ENCODE assay signal across 8 cellular contexts in the genomic region with DNA sequence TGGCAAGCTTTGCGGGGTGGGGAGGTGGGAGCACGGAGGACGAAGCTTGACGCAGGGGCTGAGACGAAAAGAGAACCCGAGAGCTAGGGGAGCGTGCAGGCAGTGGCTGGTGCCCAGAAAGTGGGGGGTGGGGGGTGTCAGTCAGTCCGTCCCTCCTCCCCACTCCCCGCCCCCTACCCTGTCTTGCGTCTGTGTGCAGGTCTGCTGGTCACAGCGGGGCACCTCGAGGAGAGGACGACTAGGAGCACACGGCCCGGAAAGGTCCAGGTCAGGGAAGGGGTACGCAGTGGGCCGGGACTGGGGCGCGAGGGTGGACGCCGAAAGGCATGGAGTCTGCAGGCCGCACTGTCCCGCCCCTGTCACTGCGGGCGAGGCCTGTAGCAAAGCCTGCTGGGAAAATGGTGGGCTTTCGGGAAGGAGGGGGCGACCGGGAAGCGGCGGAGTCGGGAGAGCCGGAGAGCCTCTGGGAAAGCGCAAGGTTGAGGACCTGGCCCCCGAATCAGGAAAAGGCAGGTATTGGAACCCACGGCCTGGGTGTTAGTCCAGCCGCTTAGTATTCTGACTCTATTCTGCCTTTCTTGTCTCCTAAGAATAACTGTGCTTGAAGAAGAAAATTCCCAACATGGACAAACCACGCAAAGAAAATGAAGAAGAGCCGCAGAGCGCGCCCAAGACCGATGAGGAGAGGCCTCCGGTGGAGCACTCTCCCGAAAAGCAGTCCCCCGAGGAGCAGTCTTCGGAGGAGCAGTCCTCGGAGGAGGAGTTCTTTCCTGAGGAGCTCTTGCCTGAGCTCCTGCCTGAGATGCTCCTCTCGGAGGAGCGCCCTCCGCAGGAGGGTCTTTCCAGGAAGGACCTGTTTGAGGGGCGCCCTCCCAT. TPM values are rescaled to one million over a fixed set of nuclear protein-coding genes. Genes with fewer than 3 reads are reported as not detected.
A peak's percentile ranks its signal among the peaks of the same experiment; 100 is the strongest.
DNase-seq lines count a peak whose midpoint lies in the region; ATAC-seq lines count a peak whose summit lies in the region.

No MANE protein-coding gene starts in this region.

- H3K4me3 Mint-ChIP-seq in dendritic cell treated with granulocyte-macrophage colony-stimulating factor and Interleukin-4, amounts not matched to agents 40 ng/mL and 50 ng/mL, for 4 days = peak overlapping the region; percentile 94

- intact Hi-C loops in dendritic cell treated with granulocyte-macrophage colony-stimulating factor and Interleukin-4, amounts not matched to agents 40 ng/mL and 50 ng/mL, for 4 days (cut with micrococcal nuclease) = loop anchor here (5.0 kb wide), 2 partner anchors 48 to 58 kb away; partner anchors contain the start of gene MORF4L2

- H3K4me1 Mint-ChIP-seq in dendritic cell treated with granulocyte-macrophage colony-stimulating factor and Interleukin-4, amounts not matched to agents 40 ng/mL and 50 ng/mL, for 4 days (ENCODE audit: low read depth) = peaks cover 15% of the 10 kb centered on the region

- peaks cover 20% of the 10 kb centered on the region for H3K36me3 Mint-ChIP-seq in dendritic cell treated with granulocyte-macrophage colony-stimulating factor and Interleukin-4, amounts not matched to agents 40 ng/mL and 50 ng/mL, for 4 days (ENCODE audit: low read depth)

- ATAC-seq in left lobe of liver (peak; percentile 82), GM21360 (IDR thresholded peaks at IDR 0.05; ENCODE audit: unreplicated experiment) (no peak)

- no peaks in the 10 kb centered on the region for H3K27me3 Mint-ChIP-seq in dendritic cell treated with granulocyte-macrophage colony-stimulating factor and Interleukin-4, amounts not matched to agents 40 ng/mL and 50 ng/mL, for 4 days

- no peaks in the 10 kb centered on the region for H3K27me3 ChIP-seq in H7 (ENCODE audit: control insufficient read depth, insufficient read depth, low read length)

- DNase-seq in DMS79 treated with DMSO at 0.1 percent for 48 hours (lab: John Stamatoyannopoulos, UW) (peak; percentile 34), H7 (peak; percentile 74), NCI-H1417 treated with DMSO at 0.1 percent for 48 hours (lab: John Stamatoyannopoulos, UW) (peak; percentile 23), UCSD-AML1 (lab: John Stamatoyannopoulos, UW; ENCODE audit: unreplicated experiment) (peak; percentile 54), left lobe of liver (ENCODE audit: low spot score) (peak; percentile 55)
- DNase-seq in stimulated activated CD4-positive, alpha-beta T cell treated with anti-CD3 and anti-CD28 coated beads, Interleukin-4, amount 100 ng/mL, for 1 hour = peak; percentile 23

- no peaks in the 10 kb centered on the region for H3K9me3 Mint-ChIP-seq in dendritic cell treated with granulocyte-macrophage colony-stimulating factor and Interleukin-4, amounts not matched to agents 40 ng/mL and 50 ng/mL, for 4 days

- peak overlapping the region; percentile 86 for H3K4me3 ChIP-seq in H7 (ENCODE audit: insufficient read depth, low read depth, low read length)

- H3K36me3 ChIP-seq in H7 (replicated peaks; ENCODE audit: control insufficient read depth, insufficient read depth, low read length) = no peaks in the 10 kb centered on the region

- H3K27ac Mint-ChIP-seq in dendritic cell treated with granulocyte-macrophage colony-stimulating factor and Interleukin-4, amounts not matched to agents 40 ng/mL and 50 ng/mL, for 4 days = peak overlapping the region; percentile 96

RNA-seq across cellular contexts. Expression of gene TCEAL1, which starts 0.8 kb away (rescaled TPM):
- 9.2 and 10.3 TPM in 2 replicates for total RNA-seq in H7 (2014; rRNA removed; shearing (Covaris generic))
- 6.9 TPM for total RNA-seq in left lobe of liver

RNA-seq across cellular contexts. Expression of gene TCEAL3, which starts 21.8 kb away (rescaled TPM):
- 3.5 and 5.8 TPM in 2 replicates for total RNA-seq in H7 (2014; rRNA removed; shearing (Covaris generic))
- total RNA-seq in left lobe of liver = 2.5 TPM

RNA-seq across cellular contexts. Expression of gene TCEAL4, which starts 44.2 kb away (rescaled TPM):
- total RNA-seq in H7 (2014; rRNA removed; shearing (Covaris generic)) = 15.5 and 23.8 TPM in 2 replicates
- total RNA-seq in left lobe of liver = 29.3 TPM

RNA-seq across cellular contexts. Expression of gene MORF4L2, which starts 57.0 kb away (rescaled TPM):
- 566 and 659 TPM in 2 replicates for total RNA-seq in H7 (2014; rRNA removed; shearing (Covaris generic))
- total RNA-seq in left lobe of liver = 133 TPM

Comparison
In these comparisons a context has a peak if more than half of its experiments do, and no peak if none do; other contexts are left out.
1. DNase-seq: peak in every context shown above with its lines; median percentile 74 in H7; 55 in left lobe of liver; 54 in UCSD-AML1; 34 in DMS79 treated with DMSO at 0.1 percent for 48 hours; 23 in NCI-H1417 treated with DMSO at 0.1 percent for 48 hours; 23 in stimulated activated CD4-positive, alpha-beta T cell treated with anti-CD3 and anti-CD28 coated beads, Interleukin-4, amount 100 ng/mL, for 1 hour.